ENCODE assay signal across 18 cellular contexts in the genomic region with DNA sequence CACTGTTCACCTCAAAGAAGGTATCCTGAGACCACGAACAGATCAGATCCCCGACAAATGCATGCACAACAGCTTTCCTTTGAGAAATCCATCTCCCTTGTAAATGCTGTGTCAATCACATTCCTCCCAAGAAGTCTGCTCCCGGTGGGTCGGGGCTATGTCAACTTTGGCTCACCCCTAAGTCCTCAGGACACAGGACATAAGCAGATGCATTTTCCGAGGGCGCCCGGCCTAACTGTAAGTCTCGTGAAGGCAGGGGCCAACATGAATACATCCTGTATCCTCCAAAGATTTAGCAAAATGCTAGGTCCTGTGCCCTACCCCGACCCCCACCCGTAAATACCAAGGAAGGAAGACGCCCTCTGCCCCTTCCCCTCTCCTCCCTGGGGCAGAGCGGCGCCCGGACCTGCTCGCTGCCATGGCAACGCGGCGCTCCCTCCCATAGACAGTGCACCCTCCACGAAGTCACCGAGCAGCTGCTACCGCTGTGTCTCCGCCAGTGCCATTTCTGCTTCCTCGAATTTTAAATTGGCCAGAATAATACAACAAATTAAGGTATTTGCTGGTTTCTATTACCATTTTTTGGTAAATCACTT.
A peak's percentile ranks its signal among the peaks of the same experiment; 100 is the strongest.
DNase-seq lines count a peak whose midpoint lies in the region; ATAC-seq and TF ChIP-seq lines count a peak whose summit lies in the region.
"Had no signal": no experiment of that assay in that cellular context is flagged by ENCODE, and none has a peak within 500 bp of the region (broad histone marks: within the 10 kb centered on the region; RNA-seq: fewer than 3 reads in every experiment).

No MANE protein-coding gene starts in this region.

- intact Hi-C loops in head of caudate nucleus (cut with DNase I) (no loop called here), thyroid gland (cut with DNase I) (no loop called here)

- no peaks in the 10 kb centered on the region for H3K9me3 ChIP-seq in thyroid gland
- H3K9me3 ChIP-seq: mucosa of descending colon, psoas muscle had no signal

- no peak for TF ChIP-seq POLR2A in thyroid gland (IDR thresholded peaks at IDR 0.05)

- H3K4me1 ChIP-seq in thyroid gland = no peaks in the 10 kb centered on the region
- H3K4me1 ChIP-seq: psoas muscle had no signal

- H3K27ac ChIP-seq in thyroid gland = no peak overlapping the region
- H3K27ac ChIP-seq: 22Rv1, psoas muscle had no signal

- no peak for TF ChIP-seq CTCF in thyroid gland (IDR thresholded peaks at IDR 0.05)

- H3K4me3 ChIP-seq in thyroid gland (replicated peaks in 1 of 3) = no peak overlapping the region
- H3K4me3 ChIP-seq: mucosa of descending colon, psoas muscle had no signal

- H3K36me3 ChIP-seq in thyroid gland = no peaks in the 10 kb centered on the region

- H3K27me3 ChIP-seq in thyroid gland = no peaks in the 10 kb centered on the region

- ATAC-seq in HG03521 (IDR thresholded peaks at IDR 0.05; ENCODE audit: unreplicated experiment) = no peak
- ATAC-seq: activated CD4-positive, alpha-beta T cell treated with anti-CD3 and anti-CD28 coated beads for 36 hours; left ventricle myocardium superior; mucosa of descending colon; psoas muscle; Right ventricle myocardium inferior had no signal

- peak; percentile 74 for DNase-seq in DMS 273 (lab: John Stamatoyannopoulos, UW; ENCODE audit: unreplicated experiment)
- no peak for DNase-seq in DMS 273 treated with DMSO at 0.1 percent for 48 hours (lab: John Stamatoyannopoulos, UW)
- peak; percentile 82 for DNase-seq in NCI-H2227 (lab: John Stamatoyannopoulos, UW; ENCODE audit: unreplicated experiment)
- peak; percentile 7 to 74 (median 42) for DNase-seq in head of caudate nucleus
- peak; percentile 10 for DNase-seq in thyroid gland
- no peak for DNase-seq in 8988T
- no peak for DNase-seq in OCI-M1 (lab: John Stamatoyannopoulos, UW)
- DNase-seq: activated CD4-positive, alpha-beta T cell treated with anti-CD3 and anti-CD28 coated beads for 36 hours; left ventricle myocardium superior; mucosa of descending colon; NCI-H2081; NCI-H526 treated with DMSO at 0.1 percent for 48 hours; psoas muscle; stimulated activated CD4-positive, alpha-beta T cell treated with anti-CD3 and anti-CD28 coated beads, Interleukin-4, amount 100 ng/mL, for 1 hour; trophoblast cell had no signal

- WGBS in thyroid gland, 2 donors = 25 to 34% methylated on average over 17 to 23 of the region's 23 CpGs

Comparison
In these comparisons a context has a peak if more than half of its experiments do, and no peak if none do; other contexts are left out.
1. DNase-seq: peak in DMS 273 (single experiment), NCI-H2227 (single experiment), head of caudate nucleus (42 of 42) and thyroid gland (2 of 2); none in DMS 273 treated with DMSO at 0.1 percent for 48 hours (single experiment), 8988T (single experiment) and OCI-M1 (single experiment).